In genomic region chr19:14361824-14362223, GRCh38 we compare ENCODE assay signal across 8 cellular contexts. TPM values are rescaled to one million over a fixed set of nuclear protein-coding genes. Genes with fewer than 3 reads are reported as not detected.
A peak's percentile ranks its signal among the peaks of the same experiment; 100 is the strongest.
DNase-seq lines count a peak whose midpoint lies in the region; ATAC-seq and FAIRE-seq lines count a peak whose summit lies in the region.

No MANE protein-coding gene starts in this region.

- intact Hi-C loops in activated T-helper 1 cell treated with anti-CD3 and anti-CD28 coated beads, Interleukin-12 subunit alpha, Interleukin-12 subunit beta, Interleukin-2, Interleukin-4 antibody, amounts not matched to agents 30 ng/mL and 10 ng/mL and 1 ng/mL, durations not matched to agents 14 hours and 24 hours and 36 hours (cut with micrococcal nuclease) = loop anchor here (1.0 to 10.0 kb wide), 3 partner anchors 44 to 357 kb away; partner anchors contain the start of gene RFX1
- intact Hi-C loops in naive thymus-derived CD4-positive, alpha-beta T cell (cut with micrococcal nuclease) = loop anchor here in 1 of 2 donors (1.0 to 10.0 kb wide), 5 partner anchors 8 to 1207 kb away; partner anchors contain the start of genes IER2 and STX10

- peaks cover 1% of the 10 kb centered on the region for H3K36me3 Mint-ChIP-seq in activated T-helper 1 cell treated with anti-CD3 and anti-CD28 coated beads, Interleukin-12 subunit alpha, Interleukin-12 subunit beta, Interleukin-2, Interleukin-4 antibody, amounts not matched to agents 30 ng/mL and 10 ng/mL and 1 ng/mL, durations not matched to agents 14 hours and 24 hours and 36 hours (ENCODE audit: low read depth)
- H3K36me3 Mint-ChIP-seq in naive thymus-derived CD4-positive, alpha-beta T cell = peaks cover 0 to 2% (median 0%) of the 10 kb centered on the region in 5 donors

- H3K9me3 Mint-ChIP-seq in activated T-helper 1 cell treated with anti-CD3 and anti-CD28 coated beads, Interleukin-12 subunit alpha, Interleukin-12 subunit beta, Interleukin-2, Interleukin-4 antibody, amounts not matched to agents 30 ng/mL and 10 ng/mL and 1 ng/mL, durations not matched to agents 14 hours and 24 hours and 36 hours = no peaks in the 10 kb centered on the region
- no peaks in the 10 kb centered on the region for H3K9me3 Mint-ChIP-seq in naive thymus-derived CD4-positive, alpha-beta T cell

- H3K4me1 Mint-ChIP-seq in activated T-helper 1 cell treated with anti-CD3 and anti-CD28 coated beads, Interleukin-12 subunit alpha, Interleukin-12 subunit beta, Interleukin-2, Interleukin-4 antibody, amounts not matched to agents 30 ng/mL and 10 ng/mL and 1 ng/mL, durations not matched to agents 14 hours and 24 hours and 36 hours (ENCODE audit: low read depth) = peaks cover 41% of the 10 kb centered on the region
- peaks cover 31 to 54% (median 38%) of the 10 kb centered on the region in 7 donors for H3K4me1 Mint-ChIP-seq in naive thymus-derived CD4-positive, alpha-beta T cell

- no peak overlapping the region for H3K4me3 ChIP-seq in naive thymus-derived CD4-positive, alpha-beta T cell (ENCODE audit: low read length)

- no peaks in the 10 kb centered on the region for H3K9me3 ChIP-seq in naive thymus-derived CD4-positive, alpha-beta T cell (ENCODE audit: control insufficient read depth in 2 of 3, low read length in 3 of 3)

- POLR2A ChIA-PET in naive thymus-derived CD4-positive, alpha-beta T cell (lab: Charles Lee) = interaction anchor here (0.6 to 23.0 kb wide), 11 partner anchors 10 to 225 kb away, joined by 3 to 433 read pairs (median 3); partner anchors contain the start of genes ADGRE5 and ASF1B

- CTCF ChIA-PET in naive thymus-derived CD4-positive, alpha-beta T cell (lab: Charles Lee) = interaction anchor here (0.6 to 6.6 kb wide), 18 partner anchors 9 to 1415 kb away, joined by 3 to 82 read pairs (median 4); partner anchors contain the start of genes ADGRE5 and ASF1B

- H3K27me3 Mint-ChIP-seq in activated T-helper 1 cell treated with anti-CD3 and anti-CD28 coated beads, Interleukin-12 subunit alpha, Interleukin-12 subunit beta, Interleukin-2, Interleukin-4 antibody, amounts not matched to agents 30 ng/mL and 10 ng/mL and 1 ng/mL, durations not matched to agents 14 hours and 24 hours and 36 hours (ENCODE audit: insufficient read depth) = no peaks in the 10 kb centered on the region
- no peaks in the 10 kb centered on the region for H3K27me3 Mint-ChIP-seq in naive thymus-derived CD4-positive, alpha-beta T cell

- no peak for FAIRE-seq in GM19239 (lab: Jason Lieb, UNC)

- in situ Hi-C loops in KBM-7 (cut with MboI; ENCODE audit: low pct_unique_long_range_greater_than_20kb, low sequenced_read_pairs) = no loop called here

- H3K27ac ChIP-seq in naive thymus-derived CD4-positive, alpha-beta T cell (ENCODE audit: low read depth, low read length) = peak overlapping the region; percentile 63

- peak overlapping the region; percentile 61 for H3K4me3 Mint-ChIP-seq in activated T-helper 1 cell treated with anti-CD3 and anti-CD28 coated beads, Interleukin-12 subunit alpha, Interleukin-12 subunit beta, Interleukin-2, Interleukin-4 antibody, amounts not matched to agents 30 ng/mL and 10 ng/mL and 1 ng/mL, durations not matched to agents 14 hours and 24 hours and 36 hours
- H3K4me3 Mint-ChIP-seq in naive thymus-derived CD4-positive, alpha-beta T cell = peak overlapping the region; percentile 69 to 93 (median 76)

- DNase-seq in EH (ENCODE audit: low read depth) (peak; percentile 60), KBM-7 (peak; percentile 88), retina (no peak), GM19239 (ENCODE audit: insufficient read length, low spot score) (no peak), iPS-NIHi11 (ENCODE audit: low spot score) (no peak)
- no peak for DNase-seq in activated T-helper 1 cell treated with anti-CD3 and anti-CD28 coated beads, Interleukin-12 subunit alpha, Interleukin-12 subunit beta, Interleukin-2, Interleukin-4 antibody, amounts not matched to agents 30 ng/mL and 10 ng/mL and 1 ng/mL, durations not matched to agents 14 hours and 24 hours and 36 hours (ENCODE audit: low spot score)
- DNase-seq in naive thymus-derived CD4-positive, alpha-beta T cell = peak in 7 of 9 donors; percentile 55 to 73 (median 63)

- peak; percentile 63 for ATAC-seq in naive thymus-derived CD4-positive, alpha-beta T cell
- ATAC-seq in HG02981 (IDR thresholded peaks at IDR 0.05; ENCODE audit: unreplicated experiment) = no peak

- peak overlapping the region; percentile 68 for H3K27ac Mint-ChIP-seq in activated T-helper 1 cell treated with anti-CD3 and anti-CD28 coated beads, Interleukin-12 subunit alpha, Interleukin-12 subunit beta, Interleukin-2, Interleukin-4 antibody, amounts not matched to agents 30 ng/mL and 10 ng/mL and 1 ng/mL, durations not matched to agents 14 hours and 24 hours and 36 hours
- peak overlapping the region; percentile 74 to 98 (median 90) for H3K27ac Mint-ChIP-seq in naive thymus-derived CD4-positive, alpha-beta T cell

- H3K4me1 ChIP-seq in naive thymus-derived CD4-positive, alpha-beta T cell (ENCODE audit: control insufficient read depth in 2 of 2, insufficient read depth in 2 of 2, low read length in 2 of 2) = peaks cover 15 to 38% of the 10 kb centered on the region in 2 donors

- no peaks in the 10 kb centered on the region for H3K27me3 ChIP-seq in naive thymus-derived CD4-positive, alpha-beta T cell (ENCODE audit: control insufficient read depth in 2 of 2, insufficient read depth in 2 of 2, low read length in 2 of 2)

- H3K36me3 ChIP-seq in naive thymus-derived CD4-positive, alpha-beta T cell (ENCODE audit: control insufficient read depth in 2 of 3, insufficient read depth in 3 of 3, low read length in 3 of 3) = no peaks in the 10 kb centered on the region

RNA-seq across cellular contexts. Expression of gene ADGRE5, which starts 19.4 kb away (rescaled TPM):
- 219 and 226 TPM in 2 replicates for total RNA-seq in activated T-helper 1 cell treated with anti-CD3 and anti-CD28 coated beads, Interleukin-12 subunit alpha, Interleukin-12 subunit beta, Interleukin-2, Interleukin-4 antibody, amounts not matched to agents 30 ng/mL and 10 ng/mL and 1 ng/mL, durations not matched to agents 14 hours and 24 hours and 36 hours
- total RNA-seq in naive thymus-derived CD4-positive, alpha-beta T cell = 1,000 to 10,000 TPM in 1 of 5 experiments, 100 to 1,000 TPM in 4; 128 to 1,529 (median 215) TPM
- 100 to 1,000 TPM; 122 to 214 TPM for polyA plus RNA-seq in naive thymus-derived CD4-positive, alpha-beta T cell

RNA-seq across cellular contexts. Expression of gene DDX39A, which starts 57.3 kb away (rescaled TPM):
- 273 and 287 TPM in 2 replicates for total RNA-seq in activated T-helper 1 cell treated with anti-CD3 and anti-CD28 coated beads, Interleukin-12 subunit alpha, Interleukin-12 subunit beta, Interleukin-2, Interleukin-4 antibody, amounts not matched to agents 30 ng/mL and 10 ng/mL and 1 ng/mL, durations not matched to agents 14 hours and 24 hours and 36 hours
- total RNA-seq in naive thymus-derived CD4-positive, alpha-beta T cell = 100 to 1,000 TPM; 135 to 288 (median 215) TPM
- 100 to 1,000 TPM in 1 of 2 donors, 10 to 100 TPM in 1; 98.6 to 134 TPM for polyA plus RNA-seq in naive thymus-derived CD4-positive, alpha-beta T cell

Comparison
In these comparisons a context has a peak if more than half of its experiments do, and no peak if none do; other contexts are left out.
1. DNase-seq: peak in EH (single experiment), KBM-7 (single experiment) and naive thymus-derived CD4-positive, alpha-beta T cell (7 of 9); none in activated T-helper 1 cell treated with anti-CD3 and anti-CD28 coated beads, Interleukin-12 subunit alpha, Interleukin-12 subunit beta, Interleukin-2, Interleukin-4 antibody, amounts not matched to agents 30 ng/mL and 10 ng/mL and 1 ng/mL, durations not matched to agents 14 hours and 24 hours and 36 hours (single experiment), retina (single experiment), GM19239 (single experiment) and iPS-NIHi11 (single experiment).